1 cellular context compared by ENCODE assay signal in the genomic region with DNA sequence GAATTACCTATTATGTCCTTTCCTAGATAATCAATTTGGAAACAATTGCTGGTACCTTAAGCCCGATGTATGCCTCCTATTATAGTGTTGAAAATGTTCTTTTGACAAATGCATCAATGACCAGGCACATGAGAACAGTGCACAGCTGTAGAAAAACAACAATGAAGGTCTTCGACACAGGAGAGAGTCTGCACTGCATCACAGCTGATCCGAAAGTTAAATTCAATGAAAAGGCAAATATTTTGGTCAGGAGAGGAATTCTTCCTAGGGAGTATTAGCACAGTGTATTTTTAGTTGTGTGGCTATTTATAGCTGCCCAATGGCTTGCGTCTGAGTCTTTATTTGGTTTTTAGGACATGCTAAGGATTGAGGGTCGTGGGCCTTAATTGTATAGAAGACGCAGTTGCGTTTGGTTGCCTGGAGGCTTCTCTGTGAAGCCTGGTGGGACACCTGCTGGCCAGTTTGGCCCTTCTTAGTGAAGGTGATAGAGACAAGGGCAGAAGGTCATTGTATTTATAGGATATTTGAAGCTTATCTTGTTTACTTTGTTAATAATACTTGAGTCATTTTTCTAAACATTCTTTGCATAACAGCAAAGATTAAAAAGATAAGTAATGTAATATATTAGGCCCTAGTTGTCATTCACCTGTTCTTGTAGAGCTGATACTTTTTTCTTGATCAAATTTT.
TF ChIP-seq lines count a peak whose summit lies in the region.

No MANE protein-coding gene starts in this region.

TF ChIP-seq in WTC11, 78 proteins besides CTCF, POLR2A, EP300 and RAD21 (continued from another document):
- TF ChIP-seq, protein P1, sequence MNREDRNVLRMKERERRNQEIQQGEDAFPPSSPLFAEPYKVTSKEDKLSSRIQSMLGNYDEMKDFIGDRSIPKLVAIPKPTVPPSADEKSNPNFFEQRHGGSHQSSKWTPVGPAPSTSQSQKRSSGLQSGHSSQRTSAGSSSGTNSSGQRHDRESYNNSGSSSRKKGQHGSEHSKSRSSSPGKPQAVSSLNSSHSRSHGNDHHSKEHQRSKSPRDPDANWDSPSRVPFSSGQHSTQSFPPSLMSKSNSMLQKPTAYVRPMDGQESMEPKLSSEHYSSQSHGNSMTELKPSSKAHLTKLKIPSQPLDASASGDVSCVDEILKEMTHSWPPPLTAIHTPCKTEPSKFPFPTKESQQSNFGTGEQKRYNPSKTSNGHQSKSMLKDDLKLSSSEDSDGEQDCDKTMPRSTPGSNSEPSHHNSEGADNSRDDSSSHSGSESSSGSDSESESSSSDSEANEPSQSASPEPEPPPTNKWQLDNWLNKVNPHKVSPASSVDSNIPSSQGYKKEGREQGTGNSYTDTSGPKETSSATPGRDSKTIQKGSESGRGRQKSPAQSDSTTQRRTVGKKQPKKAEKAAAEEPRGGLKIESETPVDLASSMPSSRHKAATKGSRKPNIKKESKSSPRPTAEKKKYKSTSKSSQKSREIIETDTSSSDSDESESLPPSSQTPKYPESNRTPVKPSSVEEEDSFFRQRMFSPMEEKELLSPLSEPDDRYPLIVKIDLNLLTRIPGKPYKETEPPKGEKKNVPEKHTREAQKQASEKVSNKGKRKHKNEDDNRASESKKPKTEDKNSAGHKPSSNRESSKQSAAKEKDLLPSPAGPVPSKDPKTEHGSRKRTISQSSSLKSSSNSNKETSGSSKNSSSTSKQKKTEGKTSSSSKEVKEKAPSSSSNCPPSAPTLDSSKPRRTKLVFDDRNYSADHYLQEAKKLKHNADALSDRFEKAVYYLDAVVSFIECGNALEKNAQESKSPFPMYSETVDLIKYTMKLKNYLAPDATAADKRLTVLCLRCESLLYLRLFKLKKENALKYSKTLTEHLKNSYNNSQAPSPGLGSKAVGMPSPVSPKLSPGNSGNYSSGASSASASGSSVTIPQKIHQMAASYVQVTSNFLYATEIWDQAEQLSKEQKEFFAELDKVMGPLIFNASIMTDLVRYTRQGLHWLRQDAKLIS (CRISPR knock-in tag; IDR thresholded peaks at IDR 0.05; ENCODE audit: borderline replicate concordance), result no peak
- TF ChIP-seq, protein P2, sequence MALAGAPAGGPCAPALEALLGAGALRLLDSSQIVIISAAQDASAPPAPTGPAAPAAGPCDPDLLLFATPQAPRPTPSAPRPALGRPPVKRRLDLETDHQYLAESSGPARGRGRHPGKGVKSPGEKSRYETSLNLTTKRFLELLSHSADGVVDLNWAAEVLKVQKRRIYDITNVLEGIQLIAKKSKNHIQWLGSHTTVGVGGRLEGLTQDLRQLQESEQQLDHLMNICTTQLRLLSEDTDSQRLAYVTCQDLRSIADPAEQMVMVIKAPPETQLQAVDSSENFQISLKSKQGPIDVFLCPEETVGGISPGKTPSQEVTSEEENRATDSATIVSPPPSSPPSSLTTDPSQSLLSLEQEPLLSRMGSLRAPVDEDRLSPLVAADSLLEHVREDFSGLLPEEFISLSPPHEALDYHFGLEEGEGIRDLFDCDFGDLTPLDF (CRISPR knock-in tag; IDR thresholded peaks at IDR 0.05), result no peak
- TF ChIP-seq, protein P3, sequence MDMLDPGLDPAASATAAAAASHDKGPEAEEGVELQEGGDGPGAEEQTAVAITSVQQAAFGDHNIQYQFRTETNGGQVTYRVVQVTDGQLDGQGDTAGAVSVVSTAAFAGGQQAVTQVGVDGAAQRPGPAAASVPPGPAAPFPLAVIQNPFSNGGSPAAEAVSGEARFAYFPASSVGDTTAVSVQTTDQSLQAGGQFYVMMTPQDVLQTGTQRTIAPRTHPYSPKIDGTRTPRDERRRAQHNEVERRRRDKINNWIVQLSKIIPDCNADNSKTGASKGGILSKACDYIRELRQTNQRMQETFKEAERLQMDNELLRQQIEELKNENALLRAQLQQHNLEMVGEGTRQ (CRISPR knock-in tag; IDR thresholded peaks at IDR 0.05), result no peak
- TF ChIP-seq, protein P4, sequence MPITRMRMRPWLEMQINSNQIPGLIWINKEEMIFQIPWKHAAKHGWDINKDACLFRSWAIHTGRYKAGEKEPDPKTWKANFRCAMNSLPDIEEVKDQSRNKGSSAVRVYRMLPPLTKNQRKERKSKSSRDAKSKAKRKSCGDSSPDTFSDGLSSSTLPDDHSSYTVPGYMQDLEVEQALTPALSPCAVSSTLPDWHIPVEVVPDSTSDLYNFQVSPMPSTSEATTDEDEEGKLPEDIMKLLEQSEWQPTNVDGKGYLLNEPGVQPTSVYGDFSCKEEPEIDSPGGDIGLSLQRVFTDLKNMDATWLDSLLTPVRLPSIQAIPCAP (CRISPR knock-in tag; IDR thresholded peaks at IDR 0.05), result no peak
- TF ChIP-seq TCF7 (CRISPR knock-in tag; IDR thresholded peaks at IDR 0.05; ENCODE audit: low read depth) (no peak), OVOL2 (CRISPR knock-in tag; IDR thresholded peaks at IDR 0.05; ENCODE audit: borderline replicate concordance) (no peak), NFE2L1 (CRISPR knock-in tag; IDR thresholded peaks at IDR 0.05) (no peak), IRF2 (CRISPR knock-in tag; IDR thresholded peaks at IDR 0.05; ENCODE audit: borderline replicate concordance, low read depth) (no peak)
